In the genomic region with DNA sequence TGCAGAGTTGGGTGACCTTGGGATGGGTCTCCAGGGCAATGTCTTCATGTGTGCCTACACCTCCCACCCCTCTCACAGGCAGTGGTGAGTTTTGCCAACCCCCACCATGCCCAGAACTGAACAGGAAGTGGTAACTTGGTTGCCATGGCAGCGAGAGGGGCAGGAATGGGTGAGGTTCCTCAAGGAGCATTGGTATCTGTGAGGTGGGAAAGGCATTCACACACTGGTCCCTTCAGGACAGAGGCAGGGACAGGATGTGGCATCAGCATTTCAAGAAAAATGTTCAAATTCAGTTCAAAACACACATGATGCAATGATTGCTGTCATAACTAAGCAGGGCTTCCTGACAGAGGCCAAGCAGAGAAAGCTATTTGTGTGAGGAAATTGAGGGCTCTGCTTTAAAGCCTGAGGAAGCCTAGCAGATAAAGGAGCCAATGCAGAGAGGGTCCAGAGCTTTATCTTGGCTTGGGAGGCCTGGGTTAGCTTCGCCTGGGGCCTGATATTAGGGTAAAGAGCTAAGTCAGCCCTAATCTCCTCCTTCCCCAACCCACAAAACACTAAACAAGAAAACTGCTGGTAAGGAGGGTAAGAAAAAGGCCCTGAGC, we compare ENCODE assay signal across 8 cellular contexts. TPM values are rescaled to one million over a fixed set of nuclear protein-coding genes. Genes with fewer than 3 reads are reported as not detected.
A peak's percentile ranks its signal among the peaks of the same experiment; 100 is the strongest.
DNase-seq lines count a peak whose midpoint lies in the region; ATAC-seq, FAIRE-seq and TF ChIP-seq lines count a peak whose summit lies in the region.

No MANE protein-coding gene starts in this region.

- ATAC-seq in activated CD8-positive, alpha-beta T cell treated with anti-CD3 and anti-CD28 coated beads for 36 hours, result peak; percentile 52

- POLR2A ChIA-PET in activated CD8-positive, alpha-beta T cell treated with anti-CD3 and anti-CD28 coated beads for 36 hours (lab: Charles Lee), result interaction anchor here (0.6 to 1.6 kb wide), 4 partner anchors 11 to 1089 kb away, joined by 3 to 6 read pairs (median 4); no protein-coding TSS in a partner anchor

- no peak for TF ChIP-seq CTCF in activated CD8-positive, alpha-beta T cell treated with anti-CD3 and anti-CD28 coated beads for 36 hours (IDR thresholded peaks at IDR 0.05)
- TF ChIP-seq CTCF in fibroblast of villous mesenchyme (IDR thresholded peaks at IDR 0.05; ENCODE audit: insufficient read depth, low read depth, low read length) (no peak), dorsolateral prefrontal cortex (IDR thresholded peaks at IDR 0.05 in 54 of 56, conservative IDR thresholded peaks at IDR 0.05 in 2 of 56; ENCODE audit: low read depth in 1 of 56, partially characterized antibody in 56 of 56) (no peak)

- DNase-seq in GM18507 (ENCODE audit: extremely low spot score, insufficient read length, low read depth) (no peak), Kasumi-1 (lab: John Stamatoyannopoulos, UW) (peak; percentile 90 to 91), fibroblast of villous mesenchyme (ENCODE audit: low read depth) (peak; percentile 33), NCI-H345 (lab: John Stamatoyannopoulos, UW) (no peak), NCI-H2227 (lab: John Stamatoyannopoulos, UW; ENCODE audit: unreplicated experiment) (no peak), dorsolateral prefrontal cortex (no peak)
- DNase-seq in activated CD8-positive, alpha-beta T cell treated with anti-CD3 and anti-CD28 coated beads for 36 hours, result peak; percentile 73
- DNase-seq in stimulated activated CD4-positive, alpha-beta T cell treated with anti-CD3 and anti-CD28 coated beads, Interleukin-2, amount 100 ng/mL, for 24 hours, result peak; percentile 43 to 59

- FAIRE-seq in GM18507 (lab: Jason Lieb, UNC), result peak; percentile 63

- no peaks in the 10 kb centered on the region for H3K27me3 Mint-ChIP-seq in activated CD8-positive, alpha-beta T cell treated with anti-CD3 and anti-CD28 coated beads for 36 hours

- H3K27me3 ChIP-seq in dorsolateral prefrontal cortex, result peaks cover 0 to 16% (median 0%) of the 10 kb centered on the region in 45 donors

- H3K4me1 Mint-ChIP-seq in activated CD8-positive, alpha-beta T cell treated with anti-CD3 and anti-CD28 coated beads for 36 hours (ENCODE audit: low read depth), result peaks cover 49% of the 10 kb centered on the region

- no peaks in the 10 kb centered on the region for H3K9me3 Mint-ChIP-seq in activated CD8-positive, alpha-beta T cell treated with anti-CD3 and anti-CD28 coated beads for 36 hours

- H3K4me3 ChIP-seq in fibroblast of villous mesenchyme (ENCODE audit: low read depth, low read length), result no peak overlapping the region
- no peak overlapping the region for H3K4me3 ChIP-seq in dorsolateral prefrontal cortex

- peak overlapping the region; percentile 74 for H3K4me3 Mint-ChIP-seq in activated CD8-positive, alpha-beta T cell treated with anti-CD3 and anti-CD28 coated beads for 36 hours

- H3K27ac ChIP-seq in dorsolateral prefrontal cortex, result peak overlapping the region in 9 of 59 donors; percentile 14 to 73 (median 28)

- peak overlapping the region; percentile 95 for H3K27ac Mint-ChIP-seq in activated CD8-positive, alpha-beta T cell treated with anti-CD3 and anti-CD28 coated beads for 36 hours

- CTCF ChIA-PET in activated CD8-positive, alpha-beta T cell treated with anti-CD3 and anti-CD28 coated beads for 36 hours (lab: Charles Lee), result interaction anchor here (0.8 to 3.1 kb wide), 6 partner anchors 10 to 161 kb away, joined by 3 to 18 read pairs (median 4); a partner anchor contains a TSS

- H3K36me3 Mint-ChIP-seq in activated CD8-positive, alpha-beta T cell treated with anti-CD3 and anti-CD28 coated beads for 36 hours (ENCODE audit: low read depth), result no peaks in the 10 kb centered on the region

- intact Hi-C loops in activated CD8-positive, alpha-beta T cell treated with anti-CD3 and anti-CD28 coated beads for 36 hours (cut with micrococcal nuclease), result no loop called here
- intact Hi-C loops in dorsolateral prefrontal cortex (cut with DNase I), result no loop called here

RNA-seq across cellular contexts. Expression of a gene that starts 0.6 kb away (rescaled TPM):
- 1 to 10 TPM; 6.9 to 8.2 TPM for total RNA-seq in activated CD8-positive, alpha-beta T cell treated with anti-CD3 and anti-CD28 coated beads for 36 hours
- total RNA-seq in fibroblast of villous mesenchyme (not detected in 2 replicates), dorsolateral prefrontal cortex (under 1 TPM in 17 of 120 experiments, not detected in 103; 0.13 to 0.97 (median 0.20) TPM)

RNA-seq across cellular contexts. Expression of a gene that starts 27.8 kb away (rescaled TPM):
- total RNA-seq in activated CD8-positive, alpha-beta T cell treated with anti-CD3 and anti-CD28 coated beads for 36 hours, result not detected
- total RNA-seq in fibroblast of villous mesenchyme, result not detected in 2 replicates
- under 1 TPM in 10 of 120 experiments, not detected in 110; 0.20 to 0.64 (median 0.30) TPM for total RNA-seq in dorsolateral prefrontal cortex

RNA-seq across cellular contexts. Expression of a gene that starts 37.5 kb away (rescaled TPM):
- not detected for total RNA-seq in activated CD8-positive, alpha-beta T cell treated with anti-CD3 and anti-CD28 coated beads for 36 hours
- not detected in 2 replicates for total RNA-seq in fibroblast of villous mesenchyme
- 10 to 100 TPM in 68 of 120 experiments, 1 to 10 TPM in 52; 1.2 to 28.9 (median 11.7) TPM for total RNA-seq in dorsolateral prefrontal cortex

RNA-seq across cellular contexts. Expression of a gene that starts 46.3 kb away (rescaled TPM):
- total RNA-seq in activated CD8-positive, alpha-beta T cell treated with anti-CD3 and anti-CD28 coated beads for 36 hours, result not detected
- total RNA-seq in fibroblast of villous mesenchyme (not detected in 2 replicates), dorsolateral prefrontal cortex (1 to 10 TPM in 70 of 120 experiments, under 1 TPM in 31, not detected in 19; 0.43 to 5.0 (median 1.4) TPM)

Comparison
In these comparisons a context has a peak if more than half of its experiments do, and no peak if none do; other contexts are left out.
1. DNase-seq: peak in Kasumi-1 (2 of 2), activated CD8-positive, alpha-beta T cell treated with anti-CD3 and anti-CD28 coated beads for 36 hours (single experiment), fibroblast of villous mesenchyme (single experiment) and stimulated activated CD4-positive, alpha-beta T cell treated with anti-CD3 and anti-CD28 coated beads, Interleukin-2, amount 100 ng/mL, for 24 hours (2 of 2); none in GM18507 (single experiment), NCI-H345 (single experiment), NCI-H2227 (single experiment) and dorsolateral prefrontal cortex (0 of 10).